19 cellular contexts compared by ENCODE assay signal in genomic region chr12:65152586-65152985, GRCh38. TPM values are rescaled to one million over a fixed set of nuclear protein-coding genes. Genes with fewer than 3 reads are reported as not detected.
A peak's percentile ranks its signal among the peaks of the same experiment; 100 is the strongest.
DNase-seq lines count a peak whose midpoint lies in the region; ATAC-seq and TF ChIP-seq lines count a peak whose summit lies in the region.
"Had no signal": no experiment of that assay in that cellular context is flagged by ENCODE, and none has a peak within 500 bp of the region (broad histone marks: within the 10 kb centered on the region; RNA-seq: fewer than 3 reads in every experiment).

No MANE protein-coding gene starts in this region.

- no peaks in the 10 kb centered on the region for H3K4me1 ChIP-seq in breast epithelium
- no peaks in the 10 kb centered on the region for H3K4me1 ChIP-seq in upper lobe of right lung

- no TSS peak for BruUV-seq in MCF 10A (replicated peaks; lab: Mats Ljungman, UMichigan)

- peak; percentile 4 for DNase-seq in MCF 10A (ENCODE audit: unreplicated experiment)
- DNase-seq in breast epithelium (ENCODE audit: low spot score in 2 of 2): no peak
- peak; percentile 14 for DNase-seq in astrocyte of the spinal cord (ENCODE audit: low read depth, low spot score)
- DNase-seq in fibroblast of pulmonary artery (ENCODE audit: low read depth): peak; percentile 52
- DNase-seq in upper lobe of right lung: no peak
- DNase-seq in NCI-H128 (lab: John Stamatoyannopoulos, UW; ENCODE audit: unreplicated experiment): no peak
- DNase-seq: CD8-positive, alpha-beta T cell; DMS79; H9; NCI-H1436; NCI-H2029 treated with DMSO at 0.1 percent for 48 hours; NCI-H510A; NCI-H774 had no signal

- TF ChIP-seq CTCF in MCF 10A (IDR thresholded peaks at IDR 0.05; ENCODE audit: unreplicated experiment): no peak
- no peak for TF ChIP-seq CTCF in breast epithelium (IDR thresholded peaks at IDR 0.05)
- no peak for TF ChIP-seq CTCF in astrocyte of the spinal cord (IDR thresholded peaks at IDR 0.05; ENCODE audit: low read depth, low read length)
- no peak for TF ChIP-seq CTCF in fibroblast of pulmonary artery (IDR thresholded peaks at IDR 0.05; ENCODE audit: low read length, missing control alignments)
- TF ChIP-seq CTCF in upper lobe of right lung (IDR thresholded peaks at IDR 0.05): no peak

- H3K4me3 ChIP-seq in breast epithelium (no peak overlapping the region), astrocyte of the spinal cord (ENCODE audit: low read depth, low read length) (no peak overlapping the region), fibroblast of pulmonary artery (replicated peaks; ENCODE audit: low read depth, low read length) (no peak overlapping the region), upper lobe of right lung (no peak overlapping the region)
- H3K4me3 ChIP-seq: BLaER1, K562 had no signal

- in situ Hi-C loops in astrocyte of the spinal cord (cut with HindIII; ENCODE audit: low sequenced_read_pairs): no loop called here

- H3K27me3 Mint-ChIP-seq in MCF 10A (ENCODE audit: insufficient read depth, unreplicated experiment): peaks cover 58% of the 10 kb centered on the region

- H3K36me3 ChIP-seq in breast epithelium: no peaks in the 10 kb centered on the region
- no peaks in the 10 kb centered on the region for H3K36me3 ChIP-seq in upper lobe of right lung
- H3K36me3 ChIP-seq: BLaER1 had no signal

- ATAC-seq in HG03520 (IDR thresholded peaks at IDR 0.05; ENCODE audit: unreplicated experiment): no peak
- no peak for ATAC-seq in HG03457 (IDR thresholded peaks at IDR 0.05; ENCODE audit: unreplicated experiment)
- no peak for ATAC-seq in upper lobe of right lung
- ATAC-seq: CD8-positive, alpha-beta T cell; K562; PC-3 had no signal

- CTCF ChIA-PET in MCF 10A (lab: Yijun Ruan, JAX): no interaction called here

- H3K27ac Mint-ChIP-seq in MCF 10A (ENCODE audit: low read depth, unreplicated experiment): no peak overlapping the region
- H3K27ac Mint-ChIP-seq: CD8-positive, alpha-beta T cell; H9 had no signal

- no peaks in the 10 kb centered on the region for H3K9me3 ChIP-seq in breast epithelium
- no peaks in the 10 kb centered on the region for H3K9me3 ChIP-seq in upper lobe of right lung
- H3K9me3 ChIP-seq: BLaER1 had no signal

- intact Hi-C loops in MCF 10A (cut with micrococcal nuclease) (no loop called here), breast epithelium (cut with DNase I; ENCODE audit: low total_unique reads) (no loop called here), upper lobe of right lung (cut with DNase I) (no loop called here)

- no peak overlapping the region for H3K4me3 Mint-ChIP-seq in MCF 10A (ENCODE audit: unreplicated experiment)
- H3K4me3 Mint-ChIP-seq: CD8-positive, alpha-beta T cell; H9 had no signal

- H3K27me3 ChIP-seq in breast epithelium: no peaks in the 10 kb centered on the region
- no peaks in the 10 kb centered on the region for H3K27me3 ChIP-seq in upper lobe of right lung
- H3K27me3 ChIP-seq: BLaER1 had no signal

- TF ChIP-seq POLR2A in breast epithelium (IDR thresholded peaks at IDR 0.05): no peak

- POLR2A ChIA-PET in MCF 10A (lab: Yijun Ruan, JAX): interaction anchor here (0.6 kb wide), 1 partner anchor 482 kb away, joined by 3 read pairs; no protein-coding TSS in a partner anchor

- H3K36me3 Mint-ChIP-seq in MCF 10A (ENCODE audit: insufficient read depth, unreplicated experiment): no peaks in the 10 kb centered on the region
- H3K36me3 Mint-ChIP-seq: CD8-positive, alpha-beta T cell had no signal

- peaks cover 6% of the 10 kb centered on the region for H3K4me1 Mint-ChIP-seq in MCF 10A (ENCODE audit: insufficient read depth, unreplicated experiment)

- H3K9me3 Mint-ChIP-seq in MCF 10A (ENCODE audit: unreplicated experiment): no peaks in the 10 kb centered on the region
- H3K9me3 Mint-ChIP-seq: CD8-positive, alpha-beta T cell; H9 had no signal

- H3K27ac ChIP-seq in breast epithelium: no peak overlapping the region
- H3K27ac ChIP-seq in upper lobe of right lung: no peak overlapping the region
- H3K27ac ChIP-seq: 22Rv1, BLaER1 had no signal

RNA-seq across cellular contexts. Expression of gene LEMD3, which starts 16.8 kb away (rescaled TPM):
- 21.8 and 27.7 TPM in 2 replicates for total RNA-seq in MCF 10A (2022)
- 10 to 100 TPM; 31.0 to 69.4 (median 36.4) TPM for total RNA-seq in breast epithelium
- 33.1 TPM for total RNA-seq in upper lobe of right lung

RNA-seq across cellular contexts. Expression of gene WIF1, which starts 31.5 kb away (rescaled TPM):
- total RNA-seq in MCF 10A (2022) (not detected in 2 replicates), breast epithelium (10 to 100 TPM in 2 of 3 donors, not detected in 1; 23.4 to 25.9 TPM), upper lobe of right lung (171 TPM)
- total RNA-seq: CD8-positive, alpha-beta T cell; K562; PC-3 had no signal

Comparison
In these comparisons a context has a peak if more than half of its experiments do, and no peak if none do; other contexts are left out.
1. DNase-seq: peak in MCF 10A (single experiment), astrocyte of the spinal cord (single experiment) and fibroblast of pulmonary artery (single experiment); none in breast epithelium (0 of 2), upper lobe of right lung (single experiment) and NCI-H128 (single experiment).